Comparison of ENCODE assay signal across 8 cellular contexts in the genomic region with DNA sequence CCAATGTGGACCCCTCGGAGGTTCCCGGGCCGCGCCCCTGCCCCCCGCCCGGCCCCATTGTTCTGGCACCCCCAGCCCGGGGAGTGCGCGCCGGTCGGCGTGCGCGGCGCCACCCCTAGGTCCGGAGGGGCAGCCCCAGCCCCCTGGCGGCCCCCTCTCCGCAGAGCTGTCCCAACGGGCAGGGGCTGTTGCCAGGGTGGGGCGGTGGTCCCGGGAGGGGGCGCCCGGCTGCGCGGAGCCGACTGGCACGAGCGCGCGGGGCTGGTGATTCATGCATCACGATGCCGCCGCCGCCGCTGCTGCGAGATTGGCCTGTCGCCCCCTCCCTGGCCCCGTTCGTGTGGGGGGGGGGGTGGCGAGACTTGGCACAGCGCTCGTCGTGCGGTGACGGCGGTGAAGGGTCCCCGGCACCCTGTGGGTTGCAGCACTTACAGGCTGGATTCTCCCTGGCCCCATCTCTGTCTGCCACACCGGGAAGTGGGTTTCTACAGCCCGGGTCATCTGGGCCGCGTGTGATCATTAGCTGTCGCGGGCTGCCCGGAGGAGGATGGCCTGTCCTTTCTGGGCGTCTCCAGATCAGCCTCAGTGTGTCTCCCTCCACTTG. TPM values are rescaled to one million over a fixed set of nuclear protein-coding genes. Genes with fewer than 3 reads are reported as not detected.
DNase-seq lines count a peak whose midpoint lies in the region; ATAC-seq and TF ChIP-seq lines count a peak whose summit lies in the region.

No MANE protein-coding gene starts in this region.

- H3K27me3 ChIP-seq in neuron (ENCODE audit: insufficient read depth, low read length) = no peaks in the 10 kb centered on the region

- H3K36me3 Mint-ChIP-seq in type B pancreatic cell = no peaks in the 10 kb centered on the region

- TF ChIP-seq CTCF in type B pancreatic cell (conservative IDR thresholded peaks at IDR 0.05) = no peak
- TF ChIP-seq CTCF in GM10248 (IDR thresholded peaks at IDR 0.05; ENCODE audit: control extremely low read depth, extremely low read depth, low read depth, missing control alignments) = no peak

- H3K4me1 Mint-ChIP-seq in type B pancreatic cell (ENCODE audit: unreplicated experiment) = peaks cover 15% of the 10 kb centered on the region

- peak; percentile 27 for DNase-seq in NCI-H345 (lab: John Stamatoyannopoulos, UW)
- DNase-seq in NCI-H345 treated with DMSO at 0.1 percent for 48 hours (lab: John Stamatoyannopoulos, UW; ENCODE audit: unreplicated experiment) = no peak
- peak; percentile 18 for DNase-seq in activated CD8-positive, alpha-beta memory T cell treated with anti-CD3 and anti-CD28 coated beads, Interleukin-2, amount 50 U/mL, for 1 hour (ENCODE audit: extremely low read depth)
- DNase-seq in epithelial cell of prostate (ENCODE audit: low read depth, low spot score) = no peak
- no peak for DNase-seq in type B pancreatic cell (ENCODE audit: extremely low spot score, unreplicated experiment)
- DNase-seq in GM10248 (ENCODE audit: extremely low spot score) = no peak

- H3K4me1 ChIP-seq in neuron (ENCODE audit: insufficient read depth, low read length) = peaks cover 16% of the 10 kb centered on the region

- H3K9me3 Mint-ChIP-seq in type B pancreatic cell = no peaks in the 10 kb centered on the region

- peak overlapping the region; percentile 54 for H3K4me3 ChIP-seq in neuron (ENCODE audit: low read length)

- H3K27ac ChIP-seq in epithelial cell of prostate = peak overlapping the region; percentile 12

- no peak overlapping the region for H2AFZ ChIP-seq in neuron (ENCODE audit: low read depth, low read length)

- peak overlapping the region; percentile 89 for H3K4me3 Mint-ChIP-seq in type B pancreatic cell

- peaks cover 6% of the 10 kb centered on the region for H3K27me3 Mint-ChIP-seq in type B pancreatic cell

- ATAC-seq in HG02798 (IDR thresholded peaks at IDR 0.05; ENCODE audit: poor library complexity, unreplicated experiment) = no peak

- peak overlapping the region; percentile 50 for H3K27ac Mint-ChIP-seq in type B pancreatic cell

- H3K36me3 ChIP-seq in neuron (ENCODE audit: insufficient read depth, low read length) = no peaks in the 10 kb centered on the region

- no peaks in the 10 kb centered on the region for H3K9me3 ChIP-seq in neuron (ENCODE audit: low read length)

- POLR2A ChIA-PET in GM10248 (lab: Yijun Ruan, JAX) = no interaction called here

- CTCF ChIA-PET in GM10248 (lab: Yijun Ruan, JAX) = no interaction called here

RNA-seq across cellular contexts. Expression of a gene that starts 0.8 kb away (rescaled TPM):
- 22.2 and 32.8 TPM in 2 replicates for total RNA-seq in type B pancreatic cell (ENCODE audit: low replicate concordance)

Comparison
In these comparisons a context has a peak if more than half of its experiments do, and no peak if none do; other contexts are left out.
1. DNase-seq: peak in NCI-H345 (single experiment) and activated CD8-positive, alpha-beta memory T cell treated with anti-CD3 and anti-CD28 coated beads, Interleukin-2, amount 50 U/mL, for 1 hour (single experiment); none in NCI-H345 treated with DMSO at 0.1 percent for 48 hours (single experiment), epithelial cell of prostate (single experiment), type B pancreatic cell (single experiment) and GM10248 (single experiment).